In the genomic region with DNA sequence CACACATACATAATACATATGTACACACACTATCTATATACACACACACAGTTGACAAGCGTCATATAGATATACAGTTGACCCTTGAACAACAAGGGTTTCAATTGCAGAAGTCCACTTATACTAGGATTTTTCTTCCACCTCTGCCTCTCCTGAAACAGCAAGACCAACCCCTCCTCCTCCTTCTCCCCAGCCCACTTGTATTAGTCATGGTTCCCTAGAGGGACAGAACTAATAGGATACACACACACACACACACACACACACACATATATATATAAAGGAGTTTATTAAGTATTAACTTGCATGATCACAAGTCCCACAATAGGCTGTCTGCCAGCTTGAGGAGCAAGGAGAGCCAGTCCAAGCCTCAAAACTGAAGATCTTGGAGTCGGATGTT, we compare ENCODE assay signal across 24 cellular contexts.
DNase-seq lines count a peak whose midpoint lies in the region; ATAC-seq, FAIRE-seq and TF ChIP-seq lines count a peak whose summit lies in the region.
"Had no signal": no experiment of that assay in that cellular context is flagged by ENCODE, and none has a peak within 500 bp of the region (broad histone marks: within the 10 kb centered on the region; RNA-seq: fewer than 3 reads in every experiment).

No MANE protein-coding gene starts in this region.

- H3K9me1 ChIP-seq in IMR-90 (ENCODE audit: insufficient read depth, low read length) = no peaks in the 10 kb centered on the region

- CTCF ChIA-PET in IMR-90 (lab: Yijun Ruan, JAX) = no interaction called here
- CTCF ChIA-PET in activated CD8-positive, alpha-beta T cell treated with anti-CD3 and anti-CD28 coated beads, Interleukin-2, amount 10 ng/mL, durations not matched to agents 7 days and 5 days (lab: Charles Lee) = no interaction called here

- H3K4me1 Mint-ChIP-seq in activated CD8-positive, alpha-beta T cell treated with anti-CD3 and anti-CD28 coated beads, Interleukin-2, amount 10 ng/mL, durations not matched to agents 7 days and 5 days (ENCODE audit: low read depth) = no peaks in the 10 kb centered on the region
- H3K4me1 Mint-ChIP-seq: H9, IgD-negative memory B cell had no signal

- DNase-seq in IMR-90 = peak; percentile 39
- peak; percentile 34 to 53 for DNase-seq in cardiac fibroblast (ENCODE audit: low read depth in 2 of 2)
- DNase-seq in fibroblast of the aortic adventitia (ENCODE audit: low read depth) = peak; percentile 16
- DNase-seq in renal cortical epithelial cell (ENCODE audit: low read depth) = peak; percentile 79
- no peak for DNase-seq in activated CD8-positive, alpha-beta T cell treated with anti-CD3 and anti-CD28 coated beads, Interleukin-2, amount 10 ng/mL, durations not matched to agents 7 days and 5 days
- DNase-seq in kidney = no peak
- DNase-seq in NCI-H2227 (lab: John Stamatoyannopoulos, UW; ENCODE audit: unreplicated experiment) = no peak
- DNase-seq: ACHN, AML-193, DMS79, H9, Karpas-422, MM.1S, NCI-H1092 treated with DMSO at 0.1 percent for 48 hours, NCI-H146, NCI-H2081 treated with DMSO at 0.1 percent for 48 hours, NCI-H510A treated with DMSO at 0.1 percent for 48 hours, NCI-H774, Right ventricle myocardium superior had no signal

- H3K79me1 ChIP-seq in IMR-90 (ENCODE audit: low read depth in 1 of 2, low read length in 2 of 2) = no peaks in the 10 kb centered on the region

- no peaks in the 10 kb centered on the region for H4K20me1 ChIP-seq in IMR-90 (ENCODE audit: insufficient read depth, low read length)

- H3K4ac ChIP-seq in IMR-90 (ENCODE audit: low read depth, low read length) = no peak overlapping the region

- H2AFZ ChIP-seq in IMR-90 (replicated peaks; ENCODE audit: low read length, poor library complexity) = no peak overlapping the region

- H3K27ac Mint-ChIP-seq in activated CD8-positive, alpha-beta T cell treated with anti-CD3 and anti-CD28 coated beads, Interleukin-2, amount 10 ng/mL, durations not matched to agents 7 days and 5 days = no peak overlapping the region
- H3K27ac Mint-ChIP-seq: H9, IgD-negative memory B cell had no signal

- H3K4me3 Mint-ChIP-seq in activated CD8-positive, alpha-beta T cell treated with anti-CD3 and anti-CD28 coated beads, Interleukin-2, amount 10 ng/mL, durations not matched to agents 7 days and 5 days = no peak overlapping the region
- H3K4me3 Mint-ChIP-seq: H9, IgD-negative memory B cell had no signal

- no peaks in the 10 kb centered on the region for H3K9me3 ChIP-seq in IMR-90 (ENCODE audit: control insufficient read depth, insufficient read depth, low read length)
- H3K9me3 ChIP-seq in kidney (ENCODE audit: control insufficient read depth in 1 of 2, low read length in 2 of 2) = no peaks in the 10 kb centered on the region

- dilution Hi-C loops in IMR-90 (cut with HindIII; ENCODE audit: low sequenced_read_pairs, unreplicated experiment) = no loop called here

- H2AK9ac ChIP-seq in IMR-90 (replicated peaks; ENCODE audit: low read depth, low read length, poor library complexity) = no peak overlapping the region

- TF ChIP-seq CTCF in IMR-90 (conservative IDR thresholded peaks at IDR 0.05; ENCODE audit: low read depth, low read length) (no peak), cardiac fibroblast (IDR thresholded peaks at IDR 0.05; ENCODE audit: low read depth, low read length) (no peak), fibroblast of the aortic adventitia (IDR thresholded peaks at IDR 0.05; ENCODE audit: insufficient read depth, low read length) (no peak), kidney (IDR thresholded peaks at IDR 0.05; ENCODE audit: borderline replicate concordance, extremely low read depth, insufficient read depth) (no peak)

- H4K8ac ChIP-seq in IMR-90 (ENCODE audit: low read depth in 2 of 2, low read length in 2 of 2) = no peak overlapping the region

- H3K9me3 Mint-ChIP-seq in activated CD8-positive, alpha-beta T cell treated with anti-CD3 and anti-CD28 coated beads, Interleukin-2, amount 10 ng/mL, durations not matched to agents 7 days and 5 days (ENCODE audit: insufficient read depth) = no peaks in the 10 kb centered on the region
- H3K9me3 Mint-ChIP-seq: IgD-negative memory B cell had no signal

- no peak for ATAC-seq in IMR-90 (ENCODE audit: low read depth)
- no peak for ATAC-seq in activated CD8-positive, alpha-beta T cell treated with anti-CD3 and anti-CD28 coated beads, Interleukin-2, amount 10 ng/mL, durations not matched to agents 7 days and 5 days
- no peak for ATAC-seq in GM18909 (IDR thresholded peaks at IDR 0.05; ENCODE audit: poor library complexity, unreplicated experiment)

- no peak overlapping the region for H3K14ac ChIP-seq in IMR-90 (replicated peaks; ENCODE audit: low read depth, low read length)

- no peak overlapping the region for H4K5ac ChIP-seq in IMR-90 (ENCODE audit: low read depth, low read length)

- H2BK15ac ChIP-seq in IMR-90 (ENCODE audit: low read depth, low read length) = no peak overlapping the region

- H3K56ac ChIP-seq in IMR-90 (ENCODE audit: extremely low read depth, insufficient read depth, low read length) = no peak overlapping the region

- H4K91ac ChIP-seq in IMR-90 (ENCODE audit: insufficient read depth, low read depth, low read length) = no peak overlapping the region

- H2AK5ac ChIP-seq in IMR-90 (ENCODE audit: low read depth, low read length) = no peak overlapping the region

- no peak overlapping the region for H2BK5ac ChIP-seq in IMR-90 (ENCODE audit: low read depth, low read length, poor library complexity, severe bottlenecking)

- H3K27ac ChIP-seq in IMR-90 (ENCODE audit: insufficient read depth, low read length) (no peak overlapping the region), kidney (ENCODE audit: low read depth in 2 of 2, low read length in 2 of 2) (no peak overlapping the region)
- H3K27ac ChIP-seq: C4-2B, HL-60, SK-N-MC had no signal

- H3K27me3 ChIP-seq in IMR-90 (ENCODE audit: control insufficient read depth, insufficient read depth, low read length) = peaks cover 30% of the 10 kb centered on the region

- H2BK20ac ChIP-seq in IMR-90 (ENCODE audit: low read depth, low read length) = no peak overlapping the region

- no peak for TF ChIP-seq RAD21 in IMR-90 (IDR thresholded peaks at IDR 0.05; ENCODE audit: low read length)

- TF ChIP-seq POLR2A in IMR-90 (IDR thresholded peaks at IDR 0.05; ENCODE audit: low read depth, low read length) = no peak

- H3K9ac ChIP-seq in IMR-90 (ENCODE audit: low read depth, low read length) = no peak overlapping the region
- H3K9ac ChIP-seq in kidney (ENCODE audit: low read length in 2 of 2) = no peak overlapping the region

- no peaks in the 10 kb centered on the region for H3K27me3 Mint-ChIP-seq in activated CD8-positive, alpha-beta T cell treated with anti-CD3 and anti-CD28 coated beads, Interleukin-2, amount 10 ng/mL, durations not matched to agents 7 days and 5 days (ENCODE audit: low read depth)

- POLR2A ChIA-PET in IMR-90 (lab: Charles Lee; ENCODE audit: unreplicated experiment) = no interaction called here
- POLR2A ChIA-PET in activated CD8-positive, alpha-beta T cell treated with anti-CD3 and anti-CD28 coated beads, Interleukin-2, amount 10 ng/mL, durations not matched to agents 7 days and 5 days (lab: Charles Lee) = no interaction called here

- WGBS in IMR-90 (ENCODE audit: extremely low coverage in 2 of 2, insufficient read length in 1 of 2), 2 experiments = 80% methylated on average over 1 of the region's 2 CpGs; no CpG with 5 or more reads in 1 of the 2 experiments

- in situ Hi-C loops in IMR-90 (cut with MboI; ENCODE audit: low sequenced_read_pairs) = no loop called here

- H3K36me3 ChIP-seq in IMR-90 (ENCODE audit: control insufficient read depth, insufficient read depth, low read length) (no peaks in the 10 kb centered on the region), kidney (ENCODE audit: control insufficient read depth in 1 of 2, insufficient read depth in 2 of 2, low read length in 2 of 2) (no peaks in the 10 kb centered on the region)

- no peak for FAIRE-seq in kidney (lab: Jason Lieb, UNC)

- H3K36me3 Mint-ChIP-seq in activated CD8-positive, alpha-beta T cell treated with anti-CD3 and anti-CD28 coated beads, Interleukin-2, amount 10 ng/mL, durations not matched to agents 7 days and 5 days (ENCODE audit: low read depth) = no peaks in the 10 kb centered on the region
- H3K36me3 Mint-ChIP-seq: IgD-negative memory B cell had no signal

- H3K4me3 ChIP-seq in IMR-90 (ENCODE audit: insufficient read depth, low read depth, low read length) (no peak overlapping the region), cardiac fibroblast (replicated peaks in 1 of 2; ENCODE audit: low read depth in 2 of 2, low read length in 2 of 2) (no peak overlapping the region), fibroblast of the aortic adventitia (ENCODE audit: low read depth, low read length) (no peak overlapping the region), kidney (ENCODE audit: low read length in 2 of 2) (no peak overlapping the region)
- H3K4me3 ChIP-seq: SK-N-MC had no signal

- no TSS peak for BruUV-seq in IMR-90 (replicated peaks; lab: Mats Ljungman, UMichigan)

- no peak overlapping the region for H3K4me2 ChIP-seq in IMR-90 (ENCODE audit: low read depth, low read length)

- H2BK120ac ChIP-seq in IMR-90 (ENCODE audit: low read depth, low read length) = no peak overlapping the region

- intact Hi-C loops in IMR-90 (cut with micrococcal nuclease) (no loop called here), kidney (cut with DNase I) (no loop called here)

- H3K4me1 ChIP-seq in IMR-90 (ENCODE audit: control insufficient read depth, insufficient read depth, low read length) (no peaks in the 10 kb centered on the region), kidney (ENCODE audit: control insufficient read depth in 1 of 2, insufficient read depth in 1 of 2, low read depth in 1 of 2, low read length in 2 of 2) (no peaks in the 10 kb centered on the region)

- no peak overlapping the region for H3K18ac ChIP-seq in IMR-90 (ENCODE audit: low read depth, low read length)

- no peak overlapping the region for H3K23ac ChIP-seq in IMR-90 (ENCODE audit: low read depth, low read length)

TF ChIP-seq in IMR-90, 13 proteins besides CTCF, POLR2A, EP300 and RAD21 (continues in another document):
- TF ChIP-seq CHD1 (IDR thresholded peaks at IDR 0.05; ENCODE audit: low read depth, low read length) = no peak
- TF ChIP-seq, protein P1, sequence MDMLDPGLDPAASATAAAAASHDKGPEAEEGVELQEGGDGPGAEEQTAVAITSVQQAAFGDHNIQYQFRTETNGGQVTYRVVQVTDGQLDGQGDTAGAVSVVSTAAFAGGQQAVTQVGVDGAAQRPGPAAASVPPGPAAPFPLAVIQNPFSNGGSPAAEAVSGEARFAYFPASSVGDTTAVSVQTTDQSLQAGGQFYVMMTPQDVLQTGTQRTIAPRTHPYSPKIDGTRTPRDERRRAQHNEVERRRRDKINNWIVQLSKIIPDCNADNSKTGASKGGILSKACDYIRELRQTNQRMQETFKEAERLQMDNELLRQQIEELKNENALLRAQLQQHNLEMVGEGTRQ (IDR thresholded peaks at IDR 0.05; ENCODE audit: low read depth, low read length) = no peak
- no peak for TF ChIP-seq MXI1 (IDR thresholded peaks at IDR 0.05; ENCODE audit: borderline replicate concordance, low read depth, low read length)
- no peak for TF ChIP-seq FOS (IDR thresholded peaks at IDR 0.05; ENCODE audit: low read depth, low read length)
- TF ChIP-seq MAZ (IDR thresholded peaks at IDR 0.05; ENCODE audit: borderline replicate concordance, low read depth, low read length) = no peak
- TF ChIP-seq SMC3 (IDR thresholded peaks at IDR 0.05; ENCODE audit: low read depth, low read length) = no peak
- no peak for TF ChIP-seq NFE2L2 (IDR thresholded peaks at IDR 0.05; ENCODE audit: low read depth, low read length)

Comparison
In these comparisons a context has a peak if more than half of its experiments do, and no peak if none do; other contexts are left out.
1. DNase-seq: peak in IMR-90 (single experiment), cardiac fibroblast (2 of 2), fibroblast of the aortic adventitia (single experiment) and renal cortical epithelial cell (single experiment); none in activated CD8-positive, alpha-beta T cell treated with anti-CD3 and anti-CD28 coated beads, Interleukin-2, amount 10 ng/mL, durations not matched to agents 7 days and 5 days (single experiment), kidney (single experiment) and NCI-H2227 (single experiment).